ENCODE assay signal across 17 cellular contexts in genomic region chr20:43665466-43666176, GRCh38. TPM values are rescaled to one million over a fixed set of nuclear protein-coding genes. Genes with fewer than 3 reads are reported as not detected.
DNase-seq lines count a peak whose midpoint lies in the region; ATAC-seq, FAIRE-seq and TF ChIP-seq lines count a peak whose summit lies in the region.
"Had no signal": no experiment of that assay in that cellular context is flagged by ENCODE, and none has a peak within 500 bp of the region (broad histone marks: within the 10 kb centered on the region; RNA-seq: fewer than 3 reads in every experiment).

No MANE protein-coding gene starts in this region.

- H3K4me1 Mint-ChIP-seq in activated T-cell treated with anti-CD3 and anti-CD28 coated beads, Interleukin-2, amount 50 U/mL, for 72 hours (ENCODE audit: low read depth), result peaks cover 20% of the 10 kb centered on the region
- peaks cover 6% of the 10 kb centered on the region for H3K4me1 Mint-ChIP-seq in endodermal cell
- H3K4me1 Mint-ChIP-seq in stimulated activated effector memory CD8-positive, alpha-beta T cell treated with anti-CD3 and anti-CD28 coated beads, Interleukin-12 subunit alpha, Interleukin-12 subunit beta, amount 100 ng/mL, for 72 hours, result no peaks in the 10 kb centered on the region

- intact Hi-C loops in PC-3 (cut with micrococcal nuclease), result no loop called here

- H3K4me2 ChIP-seq in PC-3 (ENCODE audit: low read length), result peak overlapping the region; percentile 20; the same call in 1 of the 2 replicates

- TF ChIP-seq POLR2A in GM12891 (IDR thresholded peaks at IDR 0.05; ENCODE audit: low read depth, low read length), result no peak

- peak overlapping the region; percentile 40; the same call in 1 of the 2 replicates for H2AFZ ChIP-seq in PC-3 (ENCODE audit: low read length)

- CTCF ChIA-PET in PC-3 (lab: Charles Lee), result no interaction called here

- 73 to 80% methylated on average over 3 to 5 of the region's 6 CpGs for WGBS in endodermal cell (ENCODE audit: insufficient coverage in 1 of 2, insufficient read length in 1 of 2), 2 experiments

- no peaks in the 10 kb centered on the region for H3K9me2 ChIP-seq in PC-3 (replicated peaks; ENCODE audit: low read length)

- TF ChIP-seq CTCF in PC-3 (conservative IDR thresholded peaks at IDR 0.05; ENCODE audit: low read depth, low read length) (no peak), endodermal cell (conservative IDR thresholded peaks at IDR 0.05) (no peak)

- H3K27ac ChIP-seq in PC-3 (ENCODE audit: low read length) (no peak overlapping the region), endodermal cell (ENCODE audit: low read depth, low read length) (no peak overlapping the region)
- H3K27ac ChIP-seq: body of pancreas, psoas muscle had no signal

- peaks cover 35% of the 10 kb centered on the region for H3K79me2 ChIP-seq in PC-3 (ENCODE audit: low read length)

- H3K27ac Mint-ChIP-seq in activated T-cell treated with anti-CD3 and anti-CD28 coated beads, Interleukin-2, amount 50 U/mL, for 72 hours, result no peak overlapping the region
- H3K27ac Mint-ChIP-seq in endodermal cell, result no peak overlapping the region
- no peak overlapping the region for H3K27ac Mint-ChIP-seq in stimulated activated effector memory CD8-positive, alpha-beta T cell treated with anti-CD3 and anti-CD28 coated beads, Interleukin-12 subunit alpha, Interleukin-12 subunit beta, amount 100 ng/mL, for 72 hours

- peaks cover 19% of the 10 kb centered on the region for H3K27me3 Mint-ChIP-seq in activated T-cell treated with anti-CD3 and anti-CD28 coated beads, Interleukin-2, amount 50 U/mL, for 72 hours (ENCODE audit: low read depth)
- H3K27me3 Mint-ChIP-seq in endodermal cell (ENCODE audit: insufficient read depth), result peaks cover 45% of the 10 kb centered on the region

- peak overlapping the region; percentile 41 to 44 for H3K4me3 Mint-ChIP-seq in activated T-cell treated with anti-CD3 and anti-CD28 coated beads, Interleukin-2, amount 50 U/mL, for 72 hours
- H3K4me3 Mint-ChIP-seq in endodermal cell, result no peak overlapping the region
- H3K4me3 Mint-ChIP-seq in stimulated activated effector memory CD8-positive, alpha-beta T cell treated with anti-CD3 and anti-CD28 coated beads, Interleukin-12 subunit alpha, Interleukin-12 subunit beta, amount 100 ng/mL, for 72 hours, result peak overlapping the region; percentile 64

- H3K4me1 ChIP-seq in PC-3 (ENCODE audit: insufficient read depth, low read length), result peaks cover 50% of the 10 kb centered on the region
- no peaks in the 10 kb centered on the region for H3K4me1 ChIP-seq in endodermal cell (ENCODE audit: control insufficient read depth, insufficient read depth, low read length)
- H3K4me1 ChIP-seq: psoas muscle had no signal

- H3K9ac ChIP-seq in PC-3 (ENCODE audit: low read length), result no peak overlapping the region
- H3K9ac ChIP-seq in endodermal cell (ENCODE audit: extremely low read depth, low read length, poor library complexity, severe bottlenecking), result no peak overlapping the region

- no peaks in the 10 kb centered on the region for H3K27me3 ChIP-seq in PC-3 (ENCODE audit: low read length)
- peaks cover 36% of the 10 kb centered on the region for H3K27me3 ChIP-seq in endodermal cell (ENCODE audit: control insufficient read depth, insufficient read depth, low read length, poor library complexity, severe bottlenecking)
- H3K27me3 ChIP-seq: body of pancreas had no signal

- H3K4me3 ChIP-seq in PC-3 (ENCODE audit: low read length) (no peak overlapping the region), endodermal cell (ENCODE audit: low read length) (no peak overlapping the region)
- H3K4me3 ChIP-seq: body of pancreas had no signal

- no peak for FAIRE-seq in GM12891 (lab: Jason Lieb, UNC)

- no peaks in the 10 kb centered on the region for H3K9me3 ChIP-seq in PC-3 (ENCODE audit: low read length)
- H3K9me3 ChIP-seq in endodermal cell (ENCODE audit: control insufficient read depth, low read length), result no peaks in the 10 kb centered on the region
- H3K9me3 ChIP-seq: body of pancreas, psoas muscle, transverse colon had no signal

- no peak for ATAC-seq in activated T-cell treated with anti-CD3 and anti-CD28 coated beads, Interleukin-2, amount 50 U/mL, for 72 hours (replicated peaks in 1 of 2)
- ATAC-seq in PC-3, result no peak
- ATAC-seq in stimulated activated effector memory CD8-positive, alpha-beta T cell treated with anti-CD3 and anti-CD28 coated beads, Interleukin-12 subunit alpha, Interleukin-12 subunit beta, amount 100 ng/mL, for 72 hours, result no peak

- no peaks in the 10 kb centered on the region for H3K9me3 Mint-ChIP-seq in activated T-cell treated with anti-CD3 and anti-CD28 coated beads, Interleukin-2, amount 50 U/mL, for 72 hours
- no peaks in the 10 kb centered on the region for H3K9me3 Mint-ChIP-seq in endodermal cell
- no peaks in the 10 kb centered on the region for H3K9me3 Mint-ChIP-seq in stimulated activated effector memory CD8-positive, alpha-beta T cell treated with anti-CD3 and anti-CD28 coated beads, Interleukin-12 subunit alpha, Interleukin-12 subunit beta, amount 100 ng/mL, for 72 hours

- H3K36me3 ChIP-seq in PC-3 (ENCODE audit: low read depth, low read length), result 0 out of 2 replicates have a peak, but pooled peaks cover 3% of the 10 kb centered on the region
- peaks cover 9% of the 10 kb centered on the region for H3K36me3 ChIP-seq in endodermal cell (ENCODE audit: control insufficient read depth, insufficient read depth, low read length)
- H3K36me3 ChIP-seq: transverse colon had no signal

- H3F3A ChIP-seq in PC-3 (ENCODE audit: low read length, unreplicated experiment), result no peaks in the 10 kb centered on the region

- DNase-seq in activated T-cell treated with anti-CD3 and anti-CD28 coated beads, Interleukin-2, amount 50 U/mL, for 72 hours, result no peak
- DNase-seq in activated T-cell treated with anti-CD3 and anti-CD28 coated beads for 4 hours (no peak), PC-3 (peak; percentile 70), endodermal cell (peak; percentile 43), GM12891 (ENCODE audit: insufficient read length, low spot score) (no peak), COLO668 (lab: John Stamatoyannopoulos, UW; ENCODE audit: unreplicated experiment) (no peak), HPDE6-E6E7 (ENCODE audit: extremely low spot score) (no peak)
- no peak for DNase-seq in stimulated activated effector memory CD8-positive, alpha-beta T cell treated with anti-CD3 and anti-CD28 coated beads, Interleukin-12 subunit alpha, Interleukin-12 subunit beta, amount 100 ng/mL, for 72 hours (ENCODE audit: low spot score in 2 of 2)
- DNase-seq: body of pancreas, DMS153, Karpas-422, mesenchymal stem cell, NCI-H1694, NCI-H748 treated with DMSO at 0.1 percent for 48 hours, psoas muscle, SHP77 treated with DMSO at 0.1 percent for 48 hours, transverse colon had no signal

- BruUV-seq in PC-3 (replicated peaks; lab: Mats Ljungman, UMichigan), result no TSS peak

- POLR2A ChIA-PET in PC-3 (lab: Charles Lee; ENCODE audit: unreplicated experiment), result interaction anchor here (0.7 kb wide), 1 partner anchor 199 kb away, joined by 3 read pairs; no protein-coding TSS in a partner anchor

- H4K20me1 ChIP-seq in PC-3 (ENCODE audit: low read length), result peaks cover 21% of the 10 kb centered on the region; the same call in 1 of the 2 replicates

- H3K36me3 Mint-ChIP-seq in activated T-cell treated with anti-CD3 and anti-CD28 coated beads, Interleukin-2, amount 50 U/mL, for 72 hours (ENCODE audit: insufficient read depth in 2 of 2), result peaks cover 3% of the 10 kb centered on the region in 2 donors
- H3K36me3 Mint-ChIP-seq in endodermal cell (ENCODE audit: low read depth), result peaks cover 6% of the 10 kb centered on the region
- peaks cover 13% of the 10 kb centered on the region for H3K36me3 Mint-ChIP-seq in stimulated activated effector memory CD8-positive, alpha-beta T cell treated with anti-CD3 and anti-CD28 coated beads, Interleukin-12 subunit alpha, Interleukin-12 subunit beta, amount 100 ng/mL, for 72 hours

TF ChIP-seq in GM12891, 5 proteins besides CTCF, POLR2A, EP300 and RAD21:
- TF ChIP-seq POLR2AphosphoS5 (IDR thresholded peaks at IDR 0.05; ENCODE audit: low read depth, low read length) (no peak), TAF1 (IDR thresholded peaks at IDR 0.05; ENCODE audit: low read depth, low read length) (no peak), SPI1 (IDR thresholded peaks at IDR 0.05; ENCODE audit: low read depth, low read length) (no peak), POU2F2 (IDR thresholded peaks at IDR 0.05; ENCODE audit: low read depth, low read length) (no peak), PAX5 (IDR thresholded peaks at IDR 0.05; ENCODE audit: insufficient read depth, low read length, severe bottlenecking) (no peak)
TF ChIP-seq in GM12891: peak in this region for 0.

RNA-seq across cellular contexts. Expression of gene MYBL2, which starts 1.3 kb away (rescaled TPM):
- total RNA-seq in activated T-cell treated with anti-CD3 and anti-CD28 coated beads, Interleukin-2, amount 50 U/mL, for 72 hours, result 10 to 100 TPM; 76.9 to 87.7 TPM
- total RNA-seq in PC-3 (2014; rRNA removed) (95.9 and 103 TPM in 2 replicates), endodermal cell (100 to 1,000 TPM; 139 to 182 TPM)
- polyA plus RNA-seq in endodermal cell (2013, experiment 1 of 2), result 93.4 TPM
- polyA plus RNA-seq in endodermal cell (2013, experiment 2 of 2), result 93.2 TPM
- 57.3 TPM for polyA plus RNA-seq in GM12891 (2012; ENCODE audit: low read depth, missing spikeins)

Comparison
In these comparisons a context has a peak if more than half of its experiments do, and no peak if none do; other contexts are left out.
1. DNase-seq: peak in PC-3 (single experiment) and endodermal cell (single experiment); none in activated T-cell treated with anti-CD3 and anti-CD28 coated beads, Interleukin-2, amount 50 U/mL, for 72 hours (0 of 2), activated T-cell treated with anti-CD3 and anti-CD28 coated beads for 4 hours (single experiment), stimulated activated effector memory CD8-positive, alpha-beta T cell treated with anti-CD3 and anti-CD28 coated beads, Interleukin-12 subunit alpha, Interleukin-12 subunit beta, amount 100 ng/mL, for 72 hours (0 of 2), GM12891 (single experiment), COLO668 (single experiment) and HPDE6-E6E7 (single experiment).